ENCODE assay signal across 8 cellular contexts in the genomic region with DNA sequence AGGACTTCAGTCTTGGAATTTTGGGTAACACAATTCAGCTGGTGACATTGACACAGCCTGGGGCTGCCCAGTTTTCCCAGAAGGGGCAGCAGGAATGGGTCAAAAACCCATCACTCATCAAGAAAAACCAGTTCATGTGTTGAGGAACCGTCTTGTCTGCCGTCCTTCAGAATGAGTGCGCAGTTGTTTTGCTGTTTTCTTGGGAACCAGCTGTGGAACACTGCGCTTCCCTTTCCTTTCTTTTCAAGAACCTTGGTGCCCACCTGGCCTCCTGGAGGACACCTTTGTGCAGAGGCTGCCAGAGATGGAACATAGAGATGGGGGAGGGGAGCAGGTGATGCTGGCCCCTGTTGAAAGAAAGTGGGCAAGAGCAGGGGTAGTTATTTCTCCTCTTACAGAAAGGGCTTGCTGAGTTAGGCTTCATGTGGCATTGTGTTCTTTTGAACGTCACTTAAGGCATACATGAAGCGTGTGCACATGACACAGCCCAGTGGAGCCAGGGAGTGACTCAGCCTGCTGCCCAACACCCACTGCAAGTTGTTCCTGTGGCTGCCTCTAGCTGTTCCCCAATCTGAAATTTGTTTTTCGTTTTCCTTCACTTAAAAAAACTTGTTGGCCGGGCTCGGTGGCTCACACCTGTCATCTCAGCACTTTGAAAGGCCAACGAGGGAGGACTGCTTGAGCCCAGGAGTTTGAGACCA.
DNase-seq lines count a peak whose midpoint lies in the region; ATAC-seq and TF ChIP-seq lines count a peak whose summit lies in the region.

No MANE protein-coding gene starts in this region.

- TF ChIP-seq POLR2A in adrenal gland (IDR thresholded peaks at IDR 0.05): no peak

- ATAC-seq in GM21723 (IDR thresholded peaks at IDR 0.05; ENCODE audit: unreplicated experiment): peak; percentile 85

- DNase-seq in GM12864 (ENCODE audit: low read depth) (peak; percentile 92), HUDEP-2 (lab: John Stamatoyannopoulos, UW; ENCODE audit: unreplicated experiment in 76 of 76) (peak in 71 of 76 experiments; percentile 14 to 82 (median 62)), adrenal gland (peak; percentile 80 to 95 (median 89)), islet precursor cell (peak; percentile 87), superior temporal gyrus (ENCODE audit: extremely low spot score) (peak; percentile 55), OCI-M2 (lab: John Stamatoyannopoulos, UW; ENCODE audit: unreplicated experiment) (no peak), DMS 273 treated with DMSO at 0.1 percent for 48 hours (lab: John Stamatoyannopoulos, UW) (no peak)

- no peaks in the 10 kb centered on the region for H3K9me3 ChIP-seq in adrenal gland (replicated peaks in 1 of 3)

- peaks cover 3 to 13% of the 10 kb centered on the region in 2 donors for H3K4me1 ChIP-seq in adrenal gland (replicated peaks in 1 of 2)

- TF ChIP-seq CTCF in GM12864 (IDR thresholded peaks at IDR 0.05; ENCODE audit: low read depth, low read length, missing control alignments) (no peak), adrenal gland (IDR thresholded peaks at IDR 0.05) (peak in 2 of 6 experiments; percentile 31 to 44)

- 49 to 65% (median 58%) methylated on average over 10 of the region's 10 CpGs for WGBS in adrenal gland, 4 donors

- no peaks in the 10 kb centered on the region for H3K36me3 ChIP-seq in adrenal gland (replicated peaks in 1 of 2)

- H3K27me3 ChIP-seq in adrenal gland: no peaks in the 10 kb centered on the region

- intact Hi-C loops in adrenal gland (cut with DNase I): no loop called here

- no peak overlapping the region for H3K4me3 ChIP-seq in GM12864 (ENCODE audit: low read depth, low read length)
- no peak overlapping the region for H3K4me3 ChIP-seq in adrenal gland

- peak overlapping the region; percentile 18 to 80 (median 62) for H3K27ac ChIP-seq in adrenal gland

Comparison
In these comparisons a context has a peak if more than half of its experiments do, and no peak if none do; other contexts are left out.
1. DNase-seq: peak in GM12864 (single experiment), HUDEP-2 (71 of 76), adrenal gland (7 of 7), islet precursor cell (single experiment) and superior temporal gyrus (single experiment); none in OCI-M2 (single experiment) and DMS 273 treated with DMSO at 0.1 percent for 48 hours (single experiment).